Comparison of ENCODE assay signal across 1 cellular context in genomic region chr5:12704955-12705354, GRCh38.
TF ChIP-seq lines count a peak whose summit lies in the region.

No MANE protein-coding gene starts in this region.

TF ChIP-seq in GM23338, 12 proteins besides CTCF, POLR2A, EP300 and RAD21 (continued from another document):
- no peak for TF ChIP-seq ZNF462 (CRISPR knock-in tag; IDR thresholded peaks at IDR 0.05)
- no peak for TF ChIP-seq POLR2AphosphoS5 (IDR thresholded peaks at IDR 0.05; ENCODE audit: low read depth)
- TF ChIP-seq STAT1 (IDR thresholded peaks at IDR 0.05; ENCODE audit: unreplicated experiment): no peak
TF ChIP-seq in GM23338: peak in this region for 0.
